In genomic region chr2:232891621-232892071, GRCh38 we compare ENCODE assay signal across 11 cellular contexts. TPM values are rescaled to one million over a fixed set of nuclear protein-coding genes. Genes with fewer than 3 reads are reported as not detected.
DNase-seq lines count a peak whose midpoint lies in the region; ATAC-seq and TF ChIP-seq lines count a peak whose summit lies in the region.
"Had no signal": no experiment of that assay in that cellular context is flagged by ENCODE, and none has a peak within 500 bp of the region (broad histone marks: within the 10 kb centered on the region; RNA-seq: fewer than 3 reads in every experiment).

No MANE protein-coding gene starts in this region.

- no peaks in the 10 kb centered on the region for H3K9me3 ChIP-seq in endodermal cell (ENCODE audit: control insufficient read depth, low read length)
- H3K9me3 ChIP-seq: heart left ventricle had no signal

- no peak overlapping the region for H3K4me3 Mint-ChIP-seq in endodermal cell
- H3K4me3 Mint-ChIP-seq in activated CD8-positive, alpha-beta T cell treated with anti-CD3 and anti-CD28 coated beads for 36 hours, result no peak overlapping the region
- no peak overlapping the region for H3K4me3 Mint-ChIP-seq in activated naive CD8-positive, alpha-beta T cell treated with anti-CD3 and anti-CD28 coated beads, Interleukin-2, amount 50 U/mL, for 24 hours

- H3K27ac ChIP-seq in RWPE1 (peak overlapping the region; percentile 75), endodermal cell (ENCODE audit: low read depth, low read length) (no peak overlapping the region)
- H3K27ac ChIP-seq: heart left ventricle had no signal

- WGBS in endodermal cell (ENCODE audit: insufficient coverage in 1 of 2, insufficient read length in 1 of 2), 2 experiments, result 80 to 89% methylated on average over 8 to 11 of the region's 11 CpGs

- POLR2A ChIA-PET in RWPE1 (lab: Yijun Ruan, JAX; ENCODE audit: low non-redundant PET), result no interaction called here
- POLR2A ChIA-PET in activated CD8-positive, alpha-beta T cell treated with anti-CD3 and anti-CD28 coated beads for 36 hours (lab: Charles Lee), result no interaction called here

- no peak overlapping the region for H3K4me3 ChIP-seq in endodermal cell (ENCODE audit: low read length)
- H3K4me3 ChIP-seq: heart left ventricle had no signal

- peaks cover 11% of the 10 kb centered on the region for H3K4me1 Mint-ChIP-seq in endodermal cell
- H3K4me1 Mint-ChIP-seq in activated CD8-positive, alpha-beta T cell treated with anti-CD3 and anti-CD28 coated beads for 36 hours (ENCODE audit: low read depth), result peaks cover 3% of the 10 kb centered on the region
- H3K4me1 Mint-ChIP-seq in activated naive CD8-positive, alpha-beta T cell treated with anti-CD3 and anti-CD28 coated beads, Interleukin-2, amount 50 U/mL, for 24 hours, result peaks cover 4% of the 10 kb centered on the region

- no peaks in the 10 kb centered on the region for H3K27me3 Mint-ChIP-seq in endodermal cell (ENCODE audit: insufficient read depth)
- H3K27me3 Mint-ChIP-seq in activated CD8-positive, alpha-beta T cell treated with anti-CD3 and anti-CD28 coated beads for 36 hours, result peaks cover 11% of the 10 kb centered on the region
- H3K27me3 Mint-ChIP-seq in activated naive CD8-positive, alpha-beta T cell treated with anti-CD3 and anti-CD28 coated beads, Interleukin-2, amount 50 U/mL, for 24 hours, result peaks cover 24% of the 10 kb centered on the region

- intact Hi-C loops in activated CD8-positive, alpha-beta T cell treated with anti-CD3 and anti-CD28 coated beads for 36 hours (cut with micrococcal nuclease), result no loop called here

- H3K27me3 ChIP-seq in endodermal cell (ENCODE audit: control insufficient read depth, insufficient read depth, low read length, poor library complexity, severe bottlenecking), result no peaks in the 10 kb centered on the region

- no peaks in the 10 kb centered on the region for H3K4me1 ChIP-seq in endodermal cell (ENCODE audit: control insufficient read depth, insufficient read depth, low read length)

- TF ChIP-seq CTCF in RWPE1 (conservative IDR thresholded peaks at IDR 0.05; ENCODE audit: low read depth) (no peak), endodermal cell (conservative IDR thresholded peaks at IDR 0.05) (no peak)
- no peak for TF ChIP-seq CTCF in activated CD8-positive, alpha-beta T cell treated with anti-CD3 and anti-CD28 coated beads for 36 hours (IDR thresholded peaks at IDR 0.05)

- H3K9ac ChIP-seq in endodermal cell (ENCODE audit: extremely low read depth, low read length, poor library complexity, severe bottlenecking), result no peak overlapping the region

- CTCF ChIA-PET in RWPE1 (lab: Yijun Ruan, JAX), result interaction anchor here (1.7 kb wide), 1 partner anchor 359 kb away, joined by 6 read pairs; no protein-coding TSS in a partner anchor
- CTCF ChIA-PET in activated CD8-positive, alpha-beta T cell treated with anti-CD3 and anti-CD28 coated beads for 36 hours (lab: Charles Lee), result no interaction called here

- ATAC-seq in activated CD8-positive, alpha-beta T cell treated with anti-CD3 and anti-CD28 coated beads for 36 hours, result no peak
- ATAC-seq in activated naive CD8-positive, alpha-beta T cell treated with anti-CD3 and anti-CD28 coated beads, Interleukin-2, amount 50 U/mL, for 24 hours, result no peak

- no peaks in the 10 kb centered on the region for H3K36me3 ChIP-seq in endodermal cell (ENCODE audit: control insufficient read depth, insufficient read depth, low read length)
- H3K36me3 ChIP-seq: heart left ventricle had no signal

- H3K9me3 Mint-ChIP-seq in endodermal cell, result no peaks in the 10 kb centered on the region
- no peaks in the 10 kb centered on the region for H3K9me3 Mint-ChIP-seq in activated CD8-positive, alpha-beta T cell treated with anti-CD3 and anti-CD28 coated beads for 36 hours
- no peaks in the 10 kb centered on the region for H3K9me3 Mint-ChIP-seq in activated naive CD8-positive, alpha-beta T cell treated with anti-CD3 and anti-CD28 coated beads, Interleukin-2, amount 50 U/mL, for 24 hours

- DNase-seq in EL (peak; percentile 26), RWPE1 (ENCODE audit: low spot score) (peak; percentile 30), endodermal cell (peak; percentile 41), pons (ENCODE audit: low spot score) (peak; percentile 80), CD1c-positive myeloid dendritic cell (ENCODE audit: extremely low spot score) (no peak)
- no peak for DNase-seq in activated CD8-positive, alpha-beta T cell treated with anti-CD3 and anti-CD28 coated beads for 36 hours
- no peak for DNase-seq in activated naive CD8-positive, alpha-beta T cell treated with anti-CD3 and anti-CD28 coated beads, Interleukin-2, amount 50 U/mL, for 24 hours
- no peak for DNase-seq in activated CD4-positive, alpha-beta T cell treated with anti-CD3 and anti-CD28 coated beads, Interleukin-2, amount 50 U/mL, for 1 hour
- DNase-seq: activated T-cell treated with anti-CD3 and anti-CD28 coated beads for 4 hours, NCI-H1048 had no signal

- H3K36me3 Mint-ChIP-seq in endodermal cell (ENCODE audit: low read depth), result no peaks in the 10 kb centered on the region
- no peaks in the 10 kb centered on the region for H3K36me3 Mint-ChIP-seq in activated CD8-positive, alpha-beta T cell treated with anti-CD3 and anti-CD28 coated beads for 36 hours (ENCODE audit: low read depth)
- H3K36me3 Mint-ChIP-seq in activated naive CD8-positive, alpha-beta T cell treated with anti-CD3 and anti-CD28 coated beads, Interleukin-2, amount 50 U/mL, for 24 hours (ENCODE audit: low read depth), result no peaks in the 10 kb centered on the region

- H3K27ac Mint-ChIP-seq in endodermal cell, result no peak overlapping the region
- H3K27ac Mint-ChIP-seq in activated CD8-positive, alpha-beta T cell treated with anti-CD3 and anti-CD28 coated beads for 36 hours, result no peak overlapping the region
- no peak overlapping the region for H3K27ac Mint-ChIP-seq in activated naive CD8-positive, alpha-beta T cell treated with anti-CD3 and anti-CD28 coated beads, Interleukin-2, amount 50 U/mL, for 24 hours

RNA-seq across cellular contexts. Expression of gene SNORC, which starts 21.6 kb away (rescaled TPM):
- total RNA-seq in endodermal cell, result 1 to 10 TPM; 3.6 to 5.0 TPM
- 1.00 TPM for polyA plus RNA-seq in endodermal cell (2013, experiment 1 of 2)
- 0.66 TPM for polyA plus RNA-seq in endodermal cell (2013, experiment 2 of 2)
- 1 to 10 TPM; 2.1 to 2.4 TPM for total RNA-seq in activated CD8-positive, alpha-beta T cell treated with anti-CD3 and anti-CD28 coated beads for 36 hours

Comparison
In these comparisons a context has a peak if more than half of its experiments do, and no peak if none do; other contexts are left out.
1. DNase-seq: peak in EL (single experiment), RWPE1 (single experiment), endodermal cell (single experiment) and pons (single experiment); none in activated CD8-positive, alpha-beta T cell treated with anti-CD3 and anti-CD28 coated beads for 36 hours (single experiment), activated naive CD8-positive, alpha-beta T cell treated with anti-CD3 and anti-CD28 coated beads, Interleukin-2, amount 50 U/mL, for 24 hours (single experiment), activated CD4-positive, alpha-beta T cell treated with anti-CD3 and anti-CD28 coated beads, Interleukin-2, amount 50 U/mL, for 1 hour (single experiment) and CD1c-positive myeloid dendritic cell (single experiment).